ENCODE assay signal across 8 cellular contexts in the genomic region with DNA sequence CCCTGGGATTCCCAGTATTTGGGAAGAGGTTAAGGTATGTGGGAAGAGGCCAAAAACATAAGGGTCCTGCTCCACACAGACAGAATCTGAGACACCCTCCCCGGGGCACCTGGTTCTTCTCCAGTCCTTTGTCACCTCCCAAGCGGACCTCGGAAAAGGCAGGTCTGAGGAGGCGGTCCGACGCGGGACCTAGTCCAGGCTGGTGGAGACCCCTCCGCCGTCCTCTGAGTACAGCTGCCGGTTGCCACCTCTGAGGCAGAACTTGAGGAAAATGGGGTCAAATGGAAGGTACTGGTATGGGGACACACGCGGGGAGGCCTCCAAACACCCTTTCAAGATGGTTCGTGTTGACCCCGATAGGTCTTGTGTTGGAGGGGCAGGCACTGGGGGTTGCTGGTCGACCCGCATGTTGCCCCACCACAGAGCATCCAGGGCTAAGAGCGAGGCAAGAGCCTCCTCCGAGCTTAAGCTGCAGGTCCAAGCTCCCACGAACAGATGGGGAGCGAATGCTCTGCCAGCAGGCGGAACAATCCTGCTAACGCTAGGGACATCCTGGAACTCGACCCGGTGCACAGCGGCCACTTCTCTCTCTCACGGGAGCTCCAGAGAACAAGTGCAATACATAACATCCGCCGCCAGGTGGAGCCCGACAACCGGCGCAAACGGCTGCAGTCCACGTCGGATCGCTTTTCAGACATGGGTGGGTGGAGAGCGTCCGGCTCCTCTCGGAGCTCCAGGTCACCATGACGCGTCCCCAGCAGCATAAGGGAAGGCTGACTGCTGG.
DNase-seq lines count a peak whose midpoint lies in the region; ATAC-seq and TF ChIP-seq lines count a peak whose summit lies in the region.
"Not testable (repeated sequence)": the region's sequence is repeated elsewhere in the genome, so short reads cannot be mapped to it uniquely, and the experiment has no call there.

No MANE protein-coding gene starts in this region.

- H3K36me3 ChIP-seq in neural progenitor cell: not testable (repeated sequence)

- H3K4me2 ChIP-seq in neural progenitor cell: peak overlapping the region; percentile 4

- not testable (repeated sequence) for H4K20me1 ChIP-seq in neural progenitor cell (ENCODE audit: low read depth)

- not testable (repeated sequence) for H2AFZ ChIP-seq in neural progenitor cell (replicated peaks)

- peak in 1 of 4 experiments; percentile 64 for ATAC-seq in T-cell (replicated peaks in 1 of 4)
- not testable (repeated sequence) for ATAC-seq in activated naive CD4-positive, alpha-beta T cell treated with anti-CD3 and anti-CD28 coated beads, Interleukin-2, amount 50 U/mL, for 72 hours

- H3K27ac Mint-ChIP-seq in HFFc6; T-cell; activated naive CD4-positive, alpha-beta T cell treated with anti-CD3 and anti-CD28 coated beads, Interleukin-2, amount 50 U/mL, for 72 hours; neural progenitor cell: not testable (repeated sequence)

- H3K9me3 Mint-ChIP-seq in HFFc6; T-cell; activated naive CD4-positive, alpha-beta T cell treated with anti-CD3 and anti-CD28 coated beads, Interleukin-2, amount 50 U/mL, for 72 hours; neural progenitor cell: not testable (repeated sequence)

- H3K4me1 ChIP-seq in neural progenitor cell: not testable (repeated sequence)

- H3K9me3 ChIP-seq in neural progenitor cell (ENCODE audit: low read depth): not testable (repeated sequence)

- H3K4me1 Mint-ChIP-seq in HFFc6 (ENCODE audit: low read depth); T-cell; neural progenitor cell: not testable (repeated sequence)

- not testable (repeated sequence) for H3K9ac ChIP-seq in neural progenitor cell

- DNase-seq in DMS53 (lab: John Stamatoyannopoulos, UW): peak; percentile 69
- DNase-seq in HFFc6: peak; percentile 55
- DNase-seq in NCI-H187 (lab: John Stamatoyannopoulos, UW): peak; percentile 4 to 7
- DNase-seq in T-cell: peak in 30 of 34 experiments; percentile 9 to 64 (median 35)
- DNase-seq in activated naive CD4-positive, alpha-beta T cell treated with anti-CD3 and anti-CD28 coated beads, Interleukin-2, amount 50 U/mL, for 72 hours (ENCODE audit: low spot score in 2 of 2): peak; percentile 56 to 69
- peak; percentile 65 for DNase-seq in germinal center (ENCODE audit: low spot score)
- DNase-seq in neural progenitor cell (ENCODE audit: low spot score): peak; percentile 81
- DNase-seq in stimulated activated CD8-positive, alpha-beta memory T cell treated with anti-CD3 and anti-CD28 coated beads, Interleukin-7, amount 100 ng/mL, for 24 hours (ENCODE audit: low read depth): peak; percentile 40

- not testable (repeated sequence) for H3K27ac ChIP-seq in neural progenitor cell

- peak; percentile 84 for TF ChIP-seq CTCF in HFFc6 (IDR thresholded peaks at IDR 0.05)
- peak; percentile 77 for TF ChIP-seq CTCF in neural progenitor cell (IDR thresholded peaks at IDR 0.05)

- CTCF ChIA-PET in T-cell (lab: Charles Lee): interaction anchor here in 1 of 2 donors (0.6 kb wide), 1 partner anchor 42 kb away, joined by 3 read pairs; no protein-coding TSS in a partner anchor

- not testable (repeated sequence) for H3K4me3 Mint-ChIP-seq in HFFc6, T-cell, neural progenitor cell

- H3K27me3 ChIP-seq in neural progenitor cell: not testable (repeated sequence)

- H3K27me3 Mint-ChIP-seq in HFFc6 (ENCODE audit: insufficient read depth); T-cell; neural progenitor cell (ENCODE audit: insufficient read depth, low read depth): not testable (repeated sequence)

- H3K79me2 ChIP-seq in neural progenitor cell (ENCODE audit: low read depth): not testable (repeated sequence)

- not testable (repeated sequence) for H3K36me3 Mint-ChIP-seq in HFFc6 (ENCODE audit: low read depth); T-cell; activated naive CD4-positive, alpha-beta T cell treated with anti-CD3 and anti-CD28 coated beads, Interleukin-2, amount 50 U/mL, for 72 hours; neural progenitor cell

- not testable (repeated sequence) for H3K4me3 ChIP-seq in neural progenitor cell

- not testable (repeated sequence) for H3F3A ChIP-seq in neural progenitor cell (ENCODE audit: low read depth)

- POLR2A ChIA-PET in T-cell (lab: Charles Lee): not testable (repeated sequence)

Comparison
In these comparisons a context has a peak if more than half of its experiments do, and no peak if none do; other contexts are left out.
1. DNase-seq: peak in every context shown above with its lines; median percentile 81 in neural progenitor cell; 69 in DMS53; 65 in germinal center; 62 in activated naive CD4-positive, alpha-beta T cell treated with anti-CD3 and anti-CD28 coated beads, Interleukin-2, amount 50 U/mL, for 72 hours; 55 in HFFc6; 40 in stimulated activated CD8-positive, alpha-beta memory T cell treated with anti-CD3 and anti-CD28 coated beads, Interleukin-7, amount 100 ng/mL, for 24 hours; 35 in T-cell; 6 in NCI-H187.